ENCODE assay signal across 14 cellular contexts in genomic region chr6:87656857-87657256, GRCh38. TPM values are rescaled to one million over a fixed set of nuclear protein-coding genes. Genes with fewer than 3 reads are reported as not detected.
DNase-seq lines count a peak whose midpoint lies in the region; ATAC-seq lines count a peak whose summit lies in the region.
"Had no signal": no experiment of that assay in that cellular context is flagged by ENCODE, and none has a peak within 500 bp of the region (broad histone marks: within the 10 kb centered on the region; RNA-seq: fewer than 3 reads in every experiment).

No MANE protein-coding gene starts in this region.

- ATAC-seq in HG02623 (IDR thresholded peaks at IDR 0.05; ENCODE audit: unreplicated experiment): peak; percentile 64
- ATAC-seq in naive thymus-derived CD8-positive, alpha-beta T cell: peak; percentile 23 to 64
- ATAC-seq: A549, esophagus mucosa had no signal

- peaks cover 3% of the 10 kb centered on the region for H3K4me1 ChIP-seq in mesendoderm (ENCODE audit: control insufficient read depth, low read depth, low read length)

- no peak overlapping the region for H3K4me3 Mint-ChIP-seq in activated CD4-positive, alpha-beta memory T cell treated with anti-CD3 and anti-CD28 coated beads, Interleukin-2, amount 10 ng/mL, durations not matched to agents 7 days and 5 days
- H3K4me3 Mint-ChIP-seq in activated CD4-positive, alpha-beta memory T cell treated with anti-CD3 and anti-CD28 coated beads for 36 hours: no peak overlapping the region
- H3K4me3 Mint-ChIP-seq in naive thymus-derived CD8-positive, alpha-beta T cell: peak overlapping the region in 4 of 10 donors; percentile 2 to 25 (median 12)
- H3K4me3 Mint-ChIP-seq: stimulated activated naive CD8-positive, alpha-beta T cell treated with anti-CD3 and anti-CD28 coated beads, Interleukin-15, Interleukin-2, amounts not matched to agents 100 ng/mL and 50 ng/mL, for 24 hours had no signal

- no peak overlapping the region for H3K56ac ChIP-seq in mesendoderm (ENCODE audit: low read length)

- no peaks in the 10 kb centered on the region for H3K27me3 Mint-ChIP-seq in activated CD4-positive, alpha-beta memory T cell treated with anti-CD3 and anti-CD28 coated beads, Interleukin-2, amount 10 ng/mL, durations not matched to agents 7 days and 5 days
- no peaks in the 10 kb centered on the region for H3K27me3 Mint-ChIP-seq in activated CD4-positive, alpha-beta memory T cell treated with anti-CD3 and anti-CD28 coated beads for 36 hours
- H3K27me3 Mint-ChIP-seq in naive thymus-derived CD8-positive, alpha-beta T cell: no peaks in the 10 kb centered on the region
- H3K27me3 Mint-ChIP-seq: stimulated activated naive CD8-positive, alpha-beta T cell treated with anti-CD3 and anti-CD28 coated beads, Interleukin-15, Interleukin-2, amounts not matched to agents 100 ng/mL and 50 ng/mL, for 24 hours had no signal

- H3K23ac ChIP-seq in mesendoderm (ENCODE audit: low read length): no peak overlapping the region

- H3K27me3 ChIP-seq in mesendoderm (ENCODE audit: insufficient read depth, low read length, poor library complexity) (no peaks in the 10 kb centered on the region), H7 (ENCODE audit: control insufficient read depth, insufficient read depth, low read length) (no peaks in the 10 kb centered on the region)
- H3K27me3 ChIP-seq: MG63, sigmoid colon, SJSA1 had no signal

- H4K5ac ChIP-seq in mesendoderm (ENCODE audit: low read length): no peak overlapping the region

- peaks cover 64% of the 10 kb centered on the region for H3K36me3 Mint-ChIP-seq in activated CD4-positive, alpha-beta memory T cell treated with anti-CD3 and anti-CD28 coated beads, Interleukin-2, amount 10 ng/mL, durations not matched to agents 7 days and 5 days (ENCODE audit: low read depth)
- H3K36me3 Mint-ChIP-seq in activated CD4-positive, alpha-beta memory T cell treated with anti-CD3 and anti-CD28 coated beads for 36 hours: peaks cover 48% of the 10 kb centered on the region
- H3K36me3 Mint-ChIP-seq in naive thymus-derived CD8-positive, alpha-beta T cell: peaks cover 5 to 69% (median 35%) of the 10 kb centered on the region in 3 donors

- intact Hi-C loops in activated CD4-positive, alpha-beta memory T cell treated with anti-CD3 and anti-CD28 coated beads for 36 hours (cut with micrococcal nuclease): no loop called here

- H3K4me3 ChIP-seq in mesendoderm (ENCODE audit: low read length): no peak overlapping the region
- H3K4me3 ChIP-seq in H7 (ENCODE audit: insufficient read depth, low read depth, low read length): no peak overlapping the region
- H3K4me3 ChIP-seq: A549, MG63, sigmoid colon, SJSA1 had no signal

- CTCF ChIA-PET in activated CD4-positive, alpha-beta memory T cell treated with anti-CD3 and anti-CD28 coated beads, Interleukin-2, amount 10 ng/mL, durations not matched to agents 7 days and 5 days (lab: Charles Lee): interaction anchor here (1.4 kb wide), 1 partner anchor 9 kb away, joined by 5 read pairs; no protein-coding TSS in a partner anchor
- CTCF ChIA-PET in activated CD4-positive, alpha-beta memory T cell treated with anti-CD3 and anti-CD28 coated beads for 36 hours (lab: Charles Lee): no interaction called here

- H3K4me1 Mint-ChIP-seq in activated CD4-positive, alpha-beta memory T cell treated with anti-CD3 and anti-CD28 coated beads, Interleukin-2, amount 10 ng/mL, durations not matched to agents 7 days and 5 days: peaks cover 30% of the 10 kb centered on the region
- peaks cover 33% of the 10 kb centered on the region for H3K4me1 Mint-ChIP-seq in activated CD4-positive, alpha-beta memory T cell treated with anti-CD3 and anti-CD28 coated beads for 36 hours (ENCODE audit: low read depth)
- peaks cover 5 to 27% (median 18%) of the 10 kb centered on the region in 4 donors for H3K4me1 Mint-ChIP-seq in naive thymus-derived CD8-positive, alpha-beta T cell

- POLR2A ChIA-PET in activated CD4-positive, alpha-beta memory T cell treated with anti-CD3 and anti-CD28 coated beads, Interleukin-2, amount 10 ng/mL, durations not matched to agents 7 days and 5 days (lab: Charles Lee): interaction anchor here (1.0 to 1.5 kb wide), 8 partner anchors 15 to 100 kb away, joined by 3 to 5 read pairs (median 3); partner anchors contain the start of genes AKIRIN2, ORC3 and RARS2
- POLR2A ChIA-PET in activated CD4-positive, alpha-beta memory T cell treated with anti-CD3 and anti-CD28 coated beads for 36 hours (lab: Charles Lee): no interaction called here
- POLR2A ChIA-PET in naive thymus-derived CD8-positive, alpha-beta T cell (lab: Charles Lee): interaction anchor here (1.6 to 1.7 kb wide), 2 partner anchors 12 to 45 kb away, joined by 3 to 10 read pairs; partner anchors contain the start of gene AKIRIN2

- no peaks in the 10 kb centered on the region for H3K79me1 ChIP-seq in mesendoderm (ENCODE audit: low read length)

- H2BK5ac ChIP-seq in mesendoderm (ENCODE audit: low read length): no peak overlapping the region

- no peak overlapping the region for H2AK5ac ChIP-seq in mesendoderm (ENCODE audit: low read length)

- H3K79me2 ChIP-seq in mesendoderm (ENCODE audit: control insufficient read depth, insufficient read depth, low read length): no peaks in the 10 kb centered on the region

- no peak overlapping the region for H3K4ac ChIP-seq in mesendoderm (ENCODE audit: low read depth, low read length)

- H3K4me2 ChIP-seq in mesendoderm (ENCODE audit: low read length): no peak overlapping the region
- H3K4me2 ChIP-seq: A549 had no signal

- H2BK15ac ChIP-seq in mesendoderm (replicated peaks; ENCODE audit: low read depth): no peak overlapping the region

- H2BK120ac ChIP-seq in mesendoderm (ENCODE audit: low read depth, low read length): no peak overlapping the region

- no peak overlapping the region for H3K18ac ChIP-seq in mesendoderm (ENCODE audit: low read length)

- H3K36me3 ChIP-seq in mesendoderm (ENCODE audit: control insufficient read depth, insufficient read depth, low read length) (no peaks in the 10 kb centered on the region), H7 (replicated peaks; ENCODE audit: control insufficient read depth, insufficient read depth, low read length) (peaks cover 12% of the 10 kb centered on the region)

- H3K9ac ChIP-seq in mesendoderm (ENCODE audit: low read length): no peak overlapping the region

- no peak overlapping the region for H3K27ac ChIP-seq in mesendoderm (ENCODE audit: low read depth, low read length)
- H3K27ac ChIP-seq: A549, sigmoid colon, SJSA1 had no signal

- no peak overlapping the region for H4K8ac ChIP-seq in mesendoderm (ENCODE audit: low read depth, low read length)

- no peak for DNase-seq in activated CD4-positive, alpha-beta memory T cell treated with anti-CD3 and anti-CD28 coated beads, Interleukin-2, amount 10 ng/mL, durations not matched to agents 7 days and 5 days
- no peak for DNase-seq in activated CD4-positive, alpha-beta memory T cell treated with anti-CD3 and anti-CD28 coated beads for 36 hours
- DNase-seq in Kasumi-1 (lab: John Stamatoyannopoulos, UW): peak; percentile 66 to 84
- DNase-seq in naive thymus-derived CD8-positive, alpha-beta T cell: peak in 2 of 10 donors; percentile 13 to 41
- no peak for DNase-seq in mesendoderm
- DNase-seq in H7: no peak
- no peak for DNase-seq in activated effector memory CD4-positive, alpha-beta T cell treated with Interleukin-2 at 50 U/mL for 16 hours
- DNase-seq: MG63, sigmoid colon had no signal

- H3K27ac Mint-ChIP-seq in activated CD4-positive, alpha-beta memory T cell treated with anti-CD3 and anti-CD28 coated beads, Interleukin-2, amount 10 ng/mL, durations not matched to agents 7 days and 5 days: peak overlapping the region; percentile 8
- no peak overlapping the region for H3K27ac Mint-ChIP-seq in activated CD4-positive, alpha-beta memory T cell treated with anti-CD3 and anti-CD28 coated beads for 36 hours
- H3K27ac Mint-ChIP-seq in naive thymus-derived CD8-positive, alpha-beta T cell: peak overlapping the region in 7 of 10 donors; percentile 31 to 62 (median 44)
- H3K27ac Mint-ChIP-seq: stimulated activated naive CD8-positive, alpha-beta T cell treated with anti-CD3 and anti-CD28 coated beads, Interleukin-15, Interleukin-2, amounts not matched to agents 100 ng/mL and 50 ng/mL, for 24 hours had no signal

- no peaks in the 10 kb centered on the region for H3K9me3 Mint-ChIP-seq in activated CD4-positive, alpha-beta memory T cell treated with anti-CD3 and anti-CD28 coated beads, Interleukin-2, amount 10 ng/mL, durations not matched to agents 7 days and 5 days
- H3K9me3 Mint-ChIP-seq in activated CD4-positive, alpha-beta memory T cell treated with anti-CD3 and anti-CD28 coated beads for 36 hours: no peaks in the 10 kb centered on the region
- no peaks in the 10 kb centered on the region for H3K9me3 Mint-ChIP-seq in naive thymus-derived CD8-positive, alpha-beta T cell

RNA-seq across cellular contexts. Expression of gene AKIRIN2, which starts 45.2 kb away (rescaled TPM):
- 10 to 100 TPM; 56.5 to 58.5 TPM for total RNA-seq in activated CD4-positive, alpha-beta memory T cell treated with anti-CD3 and anti-CD28 coated beads, Interleukin-2, amount 10 ng/mL, durations not matched to agents 7 days and 5 days
- total RNA-seq in activated CD4-positive, alpha-beta memory T cell treated with anti-CD3 and anti-CD28 coated beads for 36 hours: 10 to 100 TPM; 45.7 to 46.0 TPM
- total RNA-seq in naive thymus-derived CD8-positive, alpha-beta T cell: 10 to 100 TPM; 57.4 to 58.0 TPM
- 10 to 100 TPM; 20.2 to 33.4 (median 27.2) TPM for polyA plus RNA-seq in naive thymus-derived CD8-positive, alpha-beta T cell
- polyA plus RNA-seq in mesendoderm (2013, experiment 1 of 2): 75.2 TPM
- 74.1 TPM for polyA plus RNA-seq in mesendoderm (2013, experiment 2 of 2)
- 32.9 and 41.6 TPM in 2 replicates for total RNA-seq in H7 (2014; rRNA removed; shearing (Covaris generic))

Comparison
In these comparisons a context has a peak if more than half of its experiments do, and no peak if none do; other contexts are left out.
1. DNase-seq: peak in Kasumi-1 (2 of 2); none in activated CD4-positive, alpha-beta memory T cell treated with anti-CD3 and anti-CD28 coated beads, Interleukin-2, amount 10 ng/mL, durations not matched to agents 7 days and 5 days (single experiment), activated CD4-positive, alpha-beta memory T cell treated with anti-CD3 and anti-CD28 coated beads for 36 hours (single experiment), mesendoderm (single experiment), H7 (single experiment) and activated effector memory CD4-positive, alpha-beta T cell treated with Interleukin-2 at 50 U/mL for 16 hours (single experiment).